11 cellular contexts compared by ENCODE assay signal in the genomic region with DNA sequence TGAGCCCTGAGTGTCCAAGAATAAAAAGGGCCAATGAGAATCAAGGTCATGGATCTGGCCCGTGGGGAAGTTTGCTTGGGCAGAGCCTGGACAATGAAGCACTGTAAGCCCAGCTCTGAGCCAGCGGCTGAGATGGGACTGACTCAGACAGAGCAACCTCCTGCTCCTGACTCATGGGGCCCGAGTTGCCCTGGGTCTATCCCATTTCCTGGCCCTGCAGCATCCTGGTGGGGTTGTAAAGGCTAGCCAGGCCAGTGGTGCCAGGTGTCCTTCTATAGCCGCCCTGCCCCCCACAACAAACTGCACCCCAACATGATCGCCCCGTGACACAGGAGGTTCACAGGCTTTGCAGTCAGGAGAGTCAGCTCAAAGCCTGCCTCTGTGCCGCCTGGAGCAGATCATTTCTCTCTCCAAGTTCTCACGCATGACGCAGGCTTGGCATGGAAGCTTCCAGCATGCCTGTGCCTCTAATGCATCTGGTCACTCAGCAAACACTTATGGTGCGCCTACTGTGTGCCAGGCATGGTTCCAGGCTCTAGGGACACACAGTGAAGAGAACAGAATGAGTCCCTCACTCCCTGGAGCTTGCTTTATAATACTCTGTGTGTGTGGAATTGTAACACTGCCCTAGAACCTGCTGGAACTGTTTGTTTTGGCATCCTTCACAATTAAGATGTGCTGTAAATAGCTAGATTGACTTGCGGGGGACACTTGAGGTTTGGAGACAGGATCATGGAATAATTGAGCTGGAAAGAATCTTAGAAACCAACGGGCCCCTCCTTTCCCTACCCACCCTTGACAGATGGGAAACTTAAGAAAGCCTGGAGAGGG. TPM values are rescaled to one million over a fixed set of nuclear protein-coding genes. Genes with fewer than 3 reads are reported as not detected.
A peak's percentile ranks its signal among the peaks of the same experiment; 100 is the strongest.
DNase-seq lines count a peak whose midpoint lies in the region; ATAC-seq, FAIRE-seq and TF ChIP-seq lines count a peak whose summit lies in the region.
"Had no signal": no experiment of that assay in that cellular context is flagged by ENCODE, and none has a peak within 500 bp of the region (broad histone marks: within the 10 kb centered on the region; RNA-seq: fewer than 3 reads in every experiment).

No MANE protein-coding gene starts in this region.

- in situ Hi-C loops in ACHN (cut with HindIII; ENCODE audit: low pct_ligation_motif_present, low pct_unique_long_range_greater_than_20kb, low sequenced_read_pairs): no loop called here

- H3K4me3 Mint-ChIP-seq in mesothelial cell of epicardium: no peak overlapping the region
- H3K4me3 Mint-ChIP-seq: activated B cell treated with CpG ODN at 0.5 μM for 24 hours had no signal

- H3K36me3 Mint-ChIP-seq in mesothelial cell of epicardium: no peaks in the 10 kb centered on the region

- no peak overlapping the region for H3K27ac Mint-ChIP-seq in mesothelial cell of epicardium
- H3K27ac Mint-ChIP-seq: activated B cell treated with CpG ODN at 0.5 μM for 24 hours had no signal

- peaks cover 4% of the 10 kb centered on the region for H3K9me3 Mint-ChIP-seq in mesothelial cell of epicardium

- no peaks in the 10 kb centered on the region for H3K4me1 Mint-ChIP-seq in mesothelial cell of epicardium
- H3K4me1 Mint-ChIP-seq: activated B cell treated with CpG ODN at 0.5 μM for 24 hours had no signal

- peak; percentile 93 for DNase-seq in ACHN
- peak; percentile 12 for DNase-seq in LoVo (ENCODE audit: low spot score)
- DNase-seq in cerebellar cortex (ENCODE audit: low spot score): peak; percentile 68
- peak; percentile 41 for DNase-seq in medulla oblongata (ENCODE audit: extremely low spot score)
- DNase-seq in GM19239 (ENCODE audit: insufficient read length, low spot score): no peak
- no peak for DNase-seq in mesothelial cell of epicardium (ENCODE audit: low spot score in 2 of 2, unreplicated experiment in 2 of 2)
- no peak for DNase-seq in posterior vena cava (ENCODE audit: low spot score)
- DNase-seq: activated B cell treated with CpG ODN at 0.5 μM for 24 hours, transverse colon had no signal

- no peak for FAIRE-seq in GM19239 (lab: Jason Lieb, UNC)

- H3K27me3 Mint-ChIP-seq in mesothelial cell of epicardium (ENCODE audit: low read depth): peaks cover 24% of the 10 kb centered on the region

- ATAC-seq in GM19035 (IDR thresholded peaks at IDR 0.05; ENCODE audit: unreplicated experiment): no peak

- intact Hi-C loops in posterior vena cava (cut with DNase I): no loop called here

- no peak for TF ChIP-seq CTCF in mesothelial cell of epicardium (IDR thresholded peaks at IDR 0.05; ENCODE audit: unreplicated experiment)

RNA-seq across cellular contexts. Expression of a gene that starts 4.9 kb away (rescaled TPM):
- 0.09 TPM in 1 of 3 replicates, not detected in the others for total RNA-seq in mesothelial cell of epicardium
- not detected for total RNA-seq in posterior vena cava
- total RNA-seq: activated B cell treated with CpG ODN at 0.5 μM for 24 hours, right atrium auricular region, transverse colon had no signal

RNA-seq across cellular contexts. Expression of a gene that starts 58.0 kb away (rescaled TPM):
- total RNA-seq in mesothelial cell of epicardium (97.1 to 102 TPM (median 99.3 TPM) in 3 replicates), posterior vena cava (10 to 100 TPM; 74.4 to 85.5 TPM)

RNA-seq across cellular contexts. Expression of a gene that starts 59.8 kb away (rescaled TPM):
- total RNA-seq in mesothelial cell of epicardium: not detected in 3 replicates
- total RNA-seq in posterior vena cava: not detected
- total RNA-seq: activated B cell treated with CpG ODN at 0.5 μM for 24 hours, right atrium auricular region had no signal

Comparison
In these comparisons a context has a peak if more than half of its experiments do, and no peak if none do; other contexts are left out.
1. DNase-seq: peak in ACHN (single experiment), LoVo (single experiment), cerebellar cortex (single experiment) and medulla oblongata (single experiment); none in GM19239 (single experiment), mesothelial cell of epicardium (0 of 2) and posterior vena cava (single experiment).